Comparison of ENCODE assay signal across 19 cellular contexts in the genomic region with DNA sequence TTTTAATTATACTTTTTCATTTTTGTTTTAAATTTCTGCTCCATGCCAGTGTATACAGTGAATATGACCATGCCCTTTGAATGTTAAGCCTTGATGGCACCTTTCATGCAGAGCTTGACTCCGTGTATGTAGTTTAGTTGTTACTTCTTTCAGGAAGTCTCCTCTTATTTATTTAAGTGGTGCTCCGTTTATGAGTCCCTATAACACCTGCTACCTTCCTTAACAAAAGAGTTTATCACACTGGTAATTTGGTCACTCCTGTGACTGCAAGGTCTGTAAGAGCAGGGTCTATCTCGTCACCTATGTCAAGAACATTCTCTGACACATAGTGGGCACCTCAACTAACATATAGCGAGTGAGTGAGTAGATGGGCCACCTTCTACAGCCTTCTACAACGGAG.
DNase-seq lines count a peak whose midpoint lies in the region; ATAC-seq, FAIRE-seq and TF ChIP-seq lines count a peak whose summit lies in the region.
"Had no signal": no experiment of that assay in that cellular context is flagged by ENCODE, and none has a peak within 500 bp of the region (broad histone marks: within the 10 kb centered on the region; RNA-seq: fewer than 3 reads in every experiment).

No MANE protein-coding gene starts in this region.

- no peak for TF ChIP-seq POLR2A in A549 (IDR thresholded peaks at IDR 0.05; ENCODE audit: low read length)

- no peak overlapping the region for H3K27ac Mint-ChIP-seq in activated naive CD4-positive, alpha-beta T cell treated with anti-CD3 and anti-CD28 coated beads, Interleukin-2, amount 10 ng/mL, durations not matched to agents 7 days and 5 days

- DNase-seq in DMS53 (lab: John Stamatoyannopoulos, UW) (peak; percentile 62), DMS53 treated with DMSO at 0.1 percent for 48 hours (lab: John Stamatoyannopoulos, UW; ENCODE audit: unreplicated experiment) (no peak), A549 (ENCODE audit: low read depth in 1 of 2, low spot score in 1 of 2) (no peak), RWPE1 (ENCODE audit: low spot score) (no peak), mucosa of descending colon (no peak), NCI-H2081 (lab: John Stamatoyannopoulos, UW) (no peak), dedifferentiated amniotic fluid mesenchymal stem cell (ENCODE audit: extremely low spot score) (no peak)
- DNase-seq in activated naive CD4-positive, alpha-beta T cell treated with anti-CD3 and anti-CD28 coated beads, Interleukin-2, amount 10 ng/mL, durations not matched to agents 7 days and 5 days, result no peak
- DNase-seq: 8988T, C1 segment of cervical spinal cord, DMS79 treated with DMSO at 0.1 percent for 48 hours, MM.1S, NCI-H1105, NCI-H2029, NCI-H226, RPMI8226 had no signal

- peaks cover 67% of the 10 kb centered on the region for H3K4me1 ChIP-seq in A549
- peaks cover 8% of the 10 kb centered on the region for H3K4me1 ChIP-seq in mucosa of descending colon (ENCODE audit: low read depth)

- POLR2A ChIA-PET in A549 (lab: Yijun Ruan, JAX), result no interaction called here
- POLR2A ChIA-PET in RWPE1 (lab: Yijun Ruan, JAX; ENCODE audit: low non-redundant PET), result no interaction called here

- H3K27me3 Mint-ChIP-seq in activated naive CD4-positive, alpha-beta T cell treated with anti-CD3 and anti-CD28 coated beads, Interleukin-2, amount 10 ng/mL, durations not matched to agents 7 days and 5 days, result peaks cover 7% of the 10 kb centered on the region

- no peak for ATAC-seq in A549
- ATAC-seq in mucosa of descending colon, result peak; percentile 86

- H3K9me3 Mint-ChIP-seq in activated naive CD4-positive, alpha-beta T cell treated with anti-CD3 and anti-CD28 coated beads, Interleukin-2, amount 10 ng/mL, durations not matched to agents 7 days and 5 days, result no peaks in the 10 kb centered on the region

- peak overlapping the region; percentile 64 to 77; a peak in 5 of 6 replicates for H3K27ac ChIP-seq in A549
- H3K27ac ChIP-seq in RWPE1, result peak overlapping the region; percentile 91

- H3K4me3 ChIP-seq in A549, result no peak overlapping the region
- no peak overlapping the region for H3K4me3 ChIP-seq in mucosa of descending colon

- intact Hi-C loops in mucosa of descending colon (cut with DNase I, micrococcal nuclease), result no loop called here

- 88% methylated on average over 5 of the region's 5 CpGs for WGBS in A549 (ENCODE audit: missing lambda C conversion rate)

- TF ChIP-seq CTCF in A549 (IDR thresholded peaks at IDR 0.05) (no peak), RWPE1 (conservative IDR thresholded peaks at IDR 0.05; ENCODE audit: low read depth) (no peak), mucosa of descending colon (IDR thresholded peaks at IDR 0.05) (no peak)

- TF ChIP-seq EP300 in A549 (IDR thresholded peaks at IDR 0.05), result no peak

- no peaks in the 10 kb centered on the region for H3K36me3 ChIP-seq in mucosa of descending colon (ENCODE audit: low read depth)

- FAIRE-seq in A549 (lab: Jason Lieb, UNC), result no peak
- FAIRE-seq: G401.6, H1, HepG2 had no signal

- TF ChIP-seq RAD21 in A549 (conservative IDR thresholded peaks at IDR 0.05 in 1 of 2, IDR thresholded peaks at IDR 0.05 in 1 of 2), result no peak

- no peak overlapping the region for H3K4me3 Mint-ChIP-seq in activated naive CD4-positive, alpha-beta T cell treated with anti-CD3 and anti-CD28 coated beads, Interleukin-2, amount 10 ng/mL, durations not matched to agents 7 days and 5 days

- no peaks in the 10 kb centered on the region for H3K4me1 Mint-ChIP-seq in activated naive CD4-positive, alpha-beta T cell treated with anti-CD3 and anti-CD28 coated beads, Interleukin-2, amount 10 ng/mL, durations not matched to agents 7 days and 5 days

- H3K36me3 Mint-ChIP-seq in activated naive CD4-positive, alpha-beta T cell treated with anti-CD3 and anti-CD28 coated beads, Interleukin-2, amount 10 ng/mL, durations not matched to agents 7 days and 5 days, result no peaks in the 10 kb centered on the region

- CTCF ChIA-PET in A549 (lab: Yijun Ruan, JAX) (interaction anchor here (0.7 to 5.2 kb wide), 8 partner anchors 25 to 217 kb away, joined by 3 to 39 read pairs (median 4); no protein-coding TSS in a partner anchor), RWPE1 (lab: Yijun Ruan, JAX) (no interaction called here)
- CTCF ChIA-PET in activated naive CD4-positive, alpha-beta T cell treated with anti-CD3 and anti-CD28 coated beads, Interleukin-2, amount 10 ng/mL, durations not matched to agents 7 days and 5 days (lab: Charles Lee), result no interaction called here

- H3K4me2 ChIP-seq in A549, result no peak overlapping the region

- H3K9me3 ChIP-seq in A549 (peaks cover 4% of the 10 kb centered on the region; the same call in 1 of the 3 replicates), mucosa of descending colon (no peaks in the 10 kb centered on the region)

TF ChIP-seq in A549, 52 proteins besides CTCF, POLR2A, EP300 and RAD21:
- TF ChIP-seq FOXS1 (CRISPR knock-in tag; IDR thresholded peaks at IDR 0.05) (no peak), KDM1A (IDR thresholded peaks at IDR 0.05; ENCODE audit: low read depth) (no peak), JUNB (IDR thresholded peaks at IDR 0.05) (no peak), NFE2L2 (conservative IDR thresholded peaks at IDR 0.05; ENCODE audit: low read length) (no peak), ZNF302 (CRISPR knock-in tag; IDR thresholded peaks at IDR 0.05) (no peak), EHMT2 (IDR thresholded peaks at IDR 0.05; ENCODE audit: low read depth) (no peak), FOSB (CRISPR knock-in tag; IDR thresholded peaks at IDR 0.05) (no peak), ZSCAN20 (CRISPR knock-in tag; IDR thresholded peaks at IDR 0.05) (no peak), HOXA7 (CRISPR knock-in tag; IDR thresholded peaks at IDR 0.05) (no peak), BCL3 (IDR thresholded peaks at IDR 0.05) (no peak), HMGXB4 (CRISPR knock-in tag; IDR thresholded peaks at IDR 0.05; ENCODE audit: borderline replicate concordance) (no peak), HOXB13 (CRISPR knock-in tag; IDR thresholded peaks at IDR 0.05; ENCODE audit: low read depth) (no peak), HDAC2 (IDR thresholded peaks at IDR 0.05) (no peak), USF2 (IDR thresholded peaks at IDR 0.05) (no peak), MAX (IDR thresholded peaks at IDR 0.05) (no peak), ZFP36 (IDR thresholded peaks at IDR 0.05; ENCODE audit: borderline replicate concordance, partially characterized antibody) (no peak), MAZ (IDR thresholded peaks at IDR 0.05; ENCODE audit: borderline replicate concordance, low read depth, low read length) (no peak)
- TF ChIP-seq, protein P1, sequence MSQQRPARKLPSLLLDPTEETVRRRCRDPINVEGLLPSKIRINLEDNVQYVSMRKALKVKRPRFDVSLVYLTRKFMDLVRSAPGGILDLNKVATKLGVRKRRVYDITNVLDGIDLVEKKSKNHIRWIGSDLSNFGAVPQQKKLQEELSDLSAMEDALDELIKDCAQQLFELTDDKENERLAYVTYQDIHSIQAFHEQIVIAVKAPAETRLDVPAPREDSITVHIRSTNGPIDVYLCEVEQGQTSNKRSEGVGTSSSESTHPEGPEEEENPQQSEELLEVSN (IDR thresholded peaks at IDR 0.05; ENCODE audit: borderline replicate concordance, low read depth), result no peak
